Comparison of ENCODE assay signal across 9 cellular contexts in genomic region chr3:103440539-103441113, GRCh38.
DNase-seq lines count a peak whose midpoint lies in the region; ATAC-seq and TF ChIP-seq lines count a peak whose summit lies in the region.
"Had no signal": no experiment of that assay in that cellular context is flagged by ENCODE, and none has a peak within 500 bp of the region (broad histone marks: within the 10 kb centered on the region; RNA-seq: fewer than 3 reads in every experiment).

No MANE protein-coding gene starts in this region.

- no peaks in the 10 kb centered on the region for H3K4me1 Mint-ChIP-seq in HFFc6 (ENCODE audit: low read depth)
- no peaks in the 10 kb centered on the region for H3K4me1 Mint-ChIP-seq in CD8-positive, alpha-beta memory T cell
- H3K4me1 Mint-ChIP-seq: activated CD4-positive, alpha-beta T cell treated with anti-CD3 and anti-CD28 coated beads, Interleukin-2, amount 10 ng/mL, durations not matched to agents 24 days and 14 days had no signal

- no peaks in the 10 kb centered on the region for H3K79me2 ChIP-seq in Loucy (ENCODE audit: insufficient read depth, low read length)

- no peak overlapping the region for H3K4me3 Mint-ChIP-seq in HFFc6
- H3K4me3 Mint-ChIP-seq in CD8-positive, alpha-beta memory T cell = no peak overlapping the region
- H3K4me3 Mint-ChIP-seq: activated CD4-positive, alpha-beta T cell treated with anti-CD3 and anti-CD28 coated beads, Interleukin-2, amount 10 ng/mL, durations not matched to agents 24 days and 14 days had no signal

- no peak for DNase-seq in HFFc6
- DNase-seq in kidney epithelial cell (ENCODE audit: low read depth) = no peak
- DNase-seq in CD8-positive, alpha-beta memory T cell = no peak
- DNase-seq in NCI-H2196 (lab: John Stamatoyannopoulos, UW; ENCODE audit: unreplicated experiment) = no peak
- DNase-seq in hippocampal formation (lab: John Stamatoyannopoulos, UW) = no peak
- DNase-seq: activated CD4-positive, alpha-beta T cell treated with anti-CD3 and anti-CD28 coated beads, Interleukin-2, amount 10 ng/mL, durations not matched to agents 24 days and 14 days had no signal

- no peaks in the 10 kb centered on the region for H4K20me1 ChIP-seq in Loucy (ENCODE audit: insufficient read depth, low read length, poor library complexity, severe bottlenecking)

- 0 out of 2 replicates have a peak, but pooled peaks cover 6% of the 10 kb centered on the region for H3K36me3 Mint-ChIP-seq in HFFc6 (ENCODE audit: low read depth)
- H3K36me3 Mint-ChIP-seq in CD8-positive, alpha-beta memory T cell = no peaks in the 10 kb centered on the region

- H3K36me3 ChIP-seq in Loucy (ENCODE audit: insufficient read depth, low read length) = no peaks in the 10 kb centered on the region
- no peaks in the 10 kb centered on the region for H3K36me3 ChIP-seq in kidney epithelial cell (ENCODE audit: control insufficient read depth, insufficient read depth, low read length)
- H3K36me3 ChIP-seq in CD8-positive, alpha-beta memory T cell (ENCODE audit: insufficient read depth, low read length) = no peaks in the 10 kb centered on the region

- peak; percentile 92 for ATAC-seq in GM18502 (IDR thresholded peaks at IDR 0.05; ENCODE audit: poor library complexity, unreplicated experiment)
- ATAC-seq in GM21447 (IDR thresholded peaks at IDR 0.05; ENCODE audit: unreplicated experiment) = no peak

- H3K27me3 ChIP-seq in Loucy (ENCODE audit: insufficient read depth, low read length, poor library complexity, severe bottlenecking) = no peaks in the 10 kb centered on the region
- H3K27me3 ChIP-seq in kidney epithelial cell (ENCODE audit: control insufficient read depth, insufficient read depth, low read length) = no peaks in the 10 kb centered on the region
- H3K27me3 ChIP-seq in CD8-positive, alpha-beta memory T cell (ENCODE audit: insufficient read depth, low read length, poor library complexity, severe bottlenecking) = no peaks in the 10 kb centered on the region

- H3K4me3 ChIP-seq in Loucy (ENCODE audit: low read length, poor library complexity, severe bottlenecking) = no peak overlapping the region
- H3K4me3 ChIP-seq in kidney epithelial cell (ENCODE audit: low read depth, low read length) = no peak overlapping the region
- no peak overlapping the region for H3K4me3 ChIP-seq in CD8-positive, alpha-beta memory T cell (ENCODE audit: low read length)

- POLR2A ChIA-PET in CD8-positive, alpha-beta memory T cell (lab: Charles Lee) = no interaction called here

- H3F3A ChIP-seq in Loucy (ENCODE audit: low read depth) = no peaks in the 10 kb centered on the region

- peaks cover 48% of the 10 kb centered on the region for H3K9me3 Mint-ChIP-seq in HFFc6
- H3K9me3 Mint-ChIP-seq in CD8-positive, alpha-beta memory T cell = peaks cover 0 to 5% (median 2%) of the 10 kb centered on the region in 5 donors
- H3K9me3 Mint-ChIP-seq: activated CD4-positive, alpha-beta T cell treated with anti-CD3 and anti-CD28 coated beads, Interleukin-2, amount 10 ng/mL, durations not matched to agents 24 days and 14 days had no signal

- CTCF ChIA-PET in CD8-positive, alpha-beta memory T cell (lab: Charles Lee) = no interaction called here

- H3K4me1 ChIP-seq in Loucy (ENCODE audit: insufficient read depth, low read length, poor library complexity, severe bottlenecking) = no peaks in the 10 kb centered on the region
- no peaks in the 10 kb centered on the region for H3K4me1 ChIP-seq in CD8-positive, alpha-beta memory T cell (ENCODE audit: insufficient read depth, low read length)

- no peaks in the 10 kb centered on the region for H3K9me2 ChIP-seq in Loucy (replicated peaks; ENCODE audit: low read depth, low read length)

- no peak overlapping the region for H3K27ac ChIP-seq in CD8-positive, alpha-beta memory T cell (ENCODE audit: low read depth, low read length)

- no peak overlapping the region for H3K27ac Mint-ChIP-seq in HFFc6
- no peak overlapping the region for H3K27ac Mint-ChIP-seq in CD8-positive, alpha-beta memory T cell
- H3K27ac Mint-ChIP-seq: activated CD4-positive, alpha-beta T cell treated with anti-CD3 and anti-CD28 coated beads, Interleukin-2, amount 10 ng/mL, durations not matched to agents 24 days and 14 days had no signal

- H3K27me3 Mint-ChIP-seq in HFFc6 (ENCODE audit: insufficient read depth) = no peaks in the 10 kb centered on the region
- H3K27me3 Mint-ChIP-seq in CD8-positive, alpha-beta memory T cell = no peaks in the 10 kb centered on the region
- H3K27me3 Mint-ChIP-seq: activated CD4-positive, alpha-beta T cell treated with anti-CD3 and anti-CD28 coated beads, Interleukin-2, amount 10 ng/mL, durations not matched to agents 24 days and 14 days had no signal

- no peak overlapping the region for H2AFZ ChIP-seq in Loucy (ENCODE audit: low read length)

- peaks cover 2% of the 10 kb centered on the region; the same call in 1 of the 2 replicates for H3K9me3 ChIP-seq in Loucy (ENCODE audit: insufficient read depth, low read depth, low read length)
- H3K9me3 ChIP-seq in CD8-positive, alpha-beta memory T cell (ENCODE audit: low read length) = no peaks in the 10 kb centered on the region

- no peak overlapping the region for H3K9ac ChIP-seq in Loucy (ENCODE audit: low read depth, low read length, poor library complexity, severe bottlenecking)

- peak; percentile 42 for TF ChIP-seq CTCF in HFFc6 (IDR thresholded peaks at IDR 0.05)
- peak; percentile 63 for TF ChIP-seq CTCF in Loucy (conservative IDR thresholded peaks at IDR 0.05; ENCODE audit: low read length)
- peak; percentile 34 for TF ChIP-seq CTCF in kidney epithelial cell (IDR thresholded peaks at IDR 0.05; ENCODE audit: insufficient read depth, low read length, poor library complexity, severe bottlenecking)

- no peak overlapping the region for H3K4me2 ChIP-seq in Loucy (ENCODE audit: low read depth, low read length, poor library complexity, severe bottlenecking)
